8 cellular contexts compared by ENCODE assay signal in genomic region chr16:324451-325334, GRCh38. TPM values are rescaled to one million over a fixed set of nuclear protein-coding genes. Genes with fewer than 3 reads are reported as not detected.
DNase-seq lines count a peak whose midpoint lies in the region; ATAC-seq and TF ChIP-seq lines count a peak whose summit lies in the region.

No MANE protein-coding gene starts in this region.

- H2AFZ ChIP-seq in SK-N-SH (ENCODE audit: low read depth): no peak overlapping the region

- H3K9me2 ChIP-seq in SK-N-SH: no peaks in the 10 kb centered on the region

- no peak for TF ChIP-seq RAD21 in SK-N-SH (IDR thresholded peaks at IDR 0.05; ENCODE audit: low read length)

- H3K9me3 Mint-ChIP-seq in stimulated activated naive B cell treated with anti-CD40 and anti-IgM and Interleukin-4, amounts not matched to agents 10 μg/mL and 1 μg/mL and 100 μg/mL, for 72 hours: no peaks in the 10 kb centered on the region

- peak overlapping the region; percentile 93 for H3K27ac Mint-ChIP-seq in stimulated activated naive B cell treated with anti-CD40 and anti-IgM and Interleukin-4, amounts not matched to agents 10 μg/mL and 1 μg/mL and 100 μg/mL, for 72 hours

- intact Hi-C loops in heart right ventricle (cut with DNase I): no loop called here

- H3K9ac ChIP-seq in SK-N-SH: no peak overlapping the region

- no peak overlapping the region for H3K4me2 ChIP-seq in SK-N-SH

- peaks cover 79% of the 10 kb centered on the region for H3K79me2 ChIP-seq in SK-N-SH (ENCODE audit: insufficient read depth)

- ATAC-seq in heart right ventricle (peak in 7 of 8 donors; percentile 15 to 54 (median 42)), HG03342 (IDR thresholded peaks at IDR 0.05; ENCODE audit: unreplicated experiment) (no peak)
- peak; percentile 70 to 71 for ATAC-seq in stimulated activated naive B cell treated with anti-CD40 and anti-IgM and Interleukin-4, amounts not matched to agents 10 μg/mL and 1 μg/mL and 100 μg/mL, for 72 hours (replicated peaks)

- H3K4me3 Mint-ChIP-seq in stimulated activated naive B cell treated with anti-CD40 and anti-IgM and Interleukin-4, amounts not matched to agents 10 μg/mL and 1 μg/mL and 100 μg/mL, for 72 hours: peak overlapping the region; percentile 73 to 81

- DNase-seq in HEK293T (ENCODE audit: extremely low spot score) (peak; percentile 59), heart right ventricle (no peak), SK-N-SH (no peak), GOT3 (lab: John Stamatoyannopoulos, UW) (no peak), HPDE6-E6E7 (ENCODE audit: extremely low spot score) (no peak)
- peak; percentile 51 to 53 for DNase-seq in activated CD4-positive, alpha-beta T cell treated with anti-CD3 and anti-CD28 coated beads, Interleukin-2, amount 50 U/mL, for 48 hours
- peak; percentile 20 for DNase-seq in stimulated activated naive B cell treated with anti-CD40 and anti-IgM and Interleukin-4, amounts not matched to agents 10 μg/mL and 1 μg/mL and 100 μg/mL, for 72 hours

- peaks cover 0 to under 1% (median 0%) of the 10 kb centered on the region in 9 donors for H3K36me3 ChIP-seq in heart right ventricle
- no peaks in the 10 kb centered on the region for H3K36me3 ChIP-seq in SK-N-SH (replicated peaks in 1 of 2; ENCODE audit: control insufficient read depth in 1 of 2, insufficient read depth in 2 of 2, low read length in 1 of 2)

- peak overlapping the region in 7 of 10 donors; percentile 24 to 40 (median 27) for H3K4me3 ChIP-seq in heart right ventricle
- H3K4me3 ChIP-seq in SK-N-SH (ENCODE audit: low read depth in 2 of 2, low read length in 1 of 2): no peak overlapping the region

- CTCF ChIA-PET in HEK293T (lab: Yijun Ruan, JAX) (no interaction called here), SK-N-SH (lab: Yijun Ruan, JAX) (interaction anchor here (0.6 kb wide), 1 partner anchor 218 kb away, joined by 3 read pairs; no protein-coding TSS in a partner anchor)

- H3K27ac ChIP-seq in heart right ventricle (peak overlapping the region in 7 of 10 donors; percentile 5 to 74 (median 40)), SK-N-SH (ENCODE audit: low read depth in 2 of 2, low read length in 1 of 2) (no peak overlapping the region)

- no peak for TF ChIP-seq EP300 in SK-N-SH (IDR thresholded peaks at IDR 0.05; ENCODE audit: borderline replicate concordance in 1 of 2, low read depth in 1 of 2, low read length in 1 of 2)

- peaks cover 5% of the 10 kb centered on the region for H3F3A ChIP-seq in SK-N-SH (replicated peaks; ENCODE audit: insufficient read depth)

- peaks cover 4 to 16% of the 10 kb centered on the region in 2 donors for H3K36me3 Mint-ChIP-seq in stimulated activated naive B cell treated with anti-CD40 and anti-IgM and Interleukin-4, amounts not matched to agents 10 μg/mL and 1 μg/mL and 100 μg/mL, for 72 hours

- peaks cover 35 to 57% of the 10 kb centered on the region in 2 donors for H3K4me1 Mint-ChIP-seq in stimulated activated naive B cell treated with anti-CD40 and anti-IgM and Interleukin-4, amounts not matched to agents 10 μg/mL and 1 μg/mL and 100 μg/mL, for 72 hours

- H3K27me3 Mint-ChIP-seq in stimulated activated naive B cell treated with anti-CD40 and anti-IgM and Interleukin-4, amounts not matched to agents 10 μg/mL and 1 μg/mL and 100 μg/mL, for 72 hours: no peaks in the 10 kb centered on the region

- H3K27me3 ChIP-seq in heart right ventricle (no peaks in the 10 kb centered on the region), SK-N-SH (ENCODE audit: insufficient read depth) (no peaks in the 10 kb centered on the region)

- 61 to 66% methylated on average over 55 of the region's 55 CpGs for WGBS in heart right ventricle, 2 donors
- 92% methylated on average over 15 of the region's 55 CpGs for WGBS in SK-N-SH (ENCODE audit: low lambda C conversion rate)

- H4K20me1 ChIP-seq in SK-N-SH (ENCODE audit: insufficient read depth): peaks cover 85% of the 10 kb centered on the region

- H3K4me1 ChIP-seq in heart right ventricle: peaks cover 3 to 54% (median 38%) of the 10 kb centered on the region in 9 donors
- H3K4me1 ChIP-seq in SK-N-SH (ENCODE audit: control insufficient read depth in 1 of 2, insufficient read depth in 2 of 2, low read depth in 1 of 2, low read length in 1 of 2): peaks cover 5 to 16% of the 10 kb centered on the region in 2 experiments; a peak in 2 of 4 replicates

- no peak for TF ChIP-seq CTCF in heart right ventricle (IDR thresholded peaks at IDR 0.05)
- no peak for TF ChIP-seq CTCF in SK-N-SH (IDR thresholded peaks at IDR 0.05)

- H3K9me3 ChIP-seq in heart right ventricle (no peaks in the 10 kb centered on the region), SK-N-SH (no peaks in the 10 kb centered on the region)

- POLR2A ChIA-PET in HEK293T (lab: Yijun Ruan, JAX): no interaction called here
- POLR2A ChIA-PET in SK-N-SH (lab: Yijun Ruan, JAX): no interaction called here

TF ChIP-seq in HEK293T, 16 proteins besides CTCF, POLR2A, EP300 and RAD21:
- TF ChIP-seq, protein P1, sequence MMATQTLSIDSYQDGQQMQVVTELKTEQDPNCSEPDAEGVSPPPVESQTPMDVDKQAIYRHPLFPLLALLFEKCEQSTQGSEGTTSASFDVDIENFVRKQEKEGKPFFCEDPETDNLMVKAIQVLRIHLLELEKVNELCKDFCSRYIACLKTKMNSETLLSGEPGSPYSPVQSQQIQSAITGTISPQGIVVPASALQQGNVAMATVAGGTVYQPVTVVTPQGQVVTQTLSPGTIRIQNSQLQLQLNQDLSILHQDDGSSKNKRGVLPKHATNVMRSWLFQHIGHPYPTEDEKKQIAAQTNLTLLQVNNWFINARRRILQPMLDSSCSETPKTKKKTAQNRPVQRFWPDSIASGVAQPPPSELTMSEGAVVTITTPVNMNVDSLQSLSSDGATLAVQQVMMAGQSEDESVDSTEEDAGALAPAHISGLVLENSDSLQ (IDR thresholded peaks at IDR 0.05): peak; percentile 29; the same call in 1 of the 2 replicates
- TF ChIP-seq CTBP1 (IDR thresholded peaks at IDR 0.05; ENCODE audit: borderline replicate concordance) (peak; percentile 7; the same call in 1 of the 2 replicates), FOXM1 (IDR thresholded peaks at IDR 0.05; ENCODE audit: borderline replicate concordance) (no peak), SP1 (IDR thresholded peaks at IDR 0.05) (no peak), ZNF384 (IDR thresholded peaks at IDR 0.05) (no peak), L3MBTL2 (conservative IDR thresholded peaks at IDR 0.05) (0 out of 2 replicates have a peak, but pooled peaks have one; percentile 4), FOXK2 (IDR thresholded peaks at IDR 0.05) (no peak), FOXA1 (IDR thresholded peaks at IDR 0.05) (no peak)
TF ChIP-seq in HEK293T: peak in this region for 3.

TF ChIP-seq in SK-N-SH, 30 proteins besides CTCF, POLR2A, EP300 and RAD21:
- no peak for TF ChIP-seq EZH2phosphoT487 (IDR thresholded peaks at IDR 0.05; ENCODE audit: borderline replicate concordance, low read depth)

RNA-seq across cellular contexts. Expression of gene AXIN1, which starts 27.8 kb away (rescaled TPM):
- 10 to 100 TPM in 4 of 10 donors, 1 to 10 TPM in 6; 7.7 to 16.1 (median 9.2) TPM for total RNA-seq in heart right ventricle
- polyA plus RNA-seq in heart right ventricle: 10 to 100 TPM in 1 of 2 donors, 1 to 10 TPM in 1; 9.4 to 14.9 TPM
- polyA plus RNA-seq in SK-N-SH (2012; rRNA removed): 12.5 and 19.9 TPM in 2 replicates
- polyA plus RNA-seq in SK-N-SH (2012; cell fraction: cytosol; rRNA removed): 14.9 and 21.4 TPM in 2 replicates
- 26.8 and 32.0 TPM in 2 replicates for polyA plus RNA-seq in SK-N-SH (2012; cell fraction: nucleus; rRNA removed)

RNA-seq across cellular contexts. Expression of gene PDIA2, which starts 41.7 kb away (rescaled TPM):
- total RNA-seq in heart right ventricle: 10 to 100 TPM in 1 of 10 donors, 1 to 10 TPM in 8, under 1 TPM in 1; 0.55 to 14.0 (median 3.2) TPM
- 1 to 10 TPM in 1 of 2 donors, under 1 TPM in 1; 0.32 to 2.6 TPM for polyA plus RNA-seq in heart right ventricle
- polyA plus RNA-seq in SK-N-SH (2012; rRNA removed): 1.7 and 2.5 TPM in 2 replicates
- polyA plus RNA-seq in SK-N-SH (2012; cell fraction: cytosol; rRNA removed): 0.21 and 0.24 TPM in 2 replicates
- polyA plus RNA-seq in SK-N-SH (2012; cell fraction: nucleus; rRNA removed): 18.8 and 22.7 TPM in 2 replicates

RNA-seq across cellular contexts. Expression of gene ARHGDIG, which starts 44.3 kb away (rescaled TPM):
- 10 to 100 TPM in 4 of 10 donors, 1 to 10 TPM in 6; 4.8 to 16.9 (median 9.1) TPM for total RNA-seq in heart right ventricle
- polyA plus RNA-seq in heart right ventricle (10 to 100 TPM in 1 of 2 donors, under 1 TPM in 1; 0.17 to 10.7 TPM), SK-N-SH (2012; rRNA removed) (4.8 and 4.9 TPM in 2 replicates)
- polyA plus RNA-seq in SK-N-SH (2012; cell fraction: cytosol; rRNA removed): 1.7 and 3.3 TPM in 2 replicates
- 14.9 and 18.9 TPM in 2 replicates for polyA plus RNA-seq in SK-N-SH (2012; cell fraction: nucleus; rRNA removed)

RNA-seq across cellular contexts. Expression of gene MRPL28, which starts 45.6 kb away (rescaled TPM):
- 10 to 100 TPM; 64.9 to 78.6 (median 74.6) TPM for total RNA-seq in heart right ventricle
- polyA plus RNA-seq in heart right ventricle (100 to 1,000 TPM; 134 to 169 TPM), SK-N-SH (2012; rRNA removed) (266 and 320 TPM in 2 replicates)
- polyA plus RNA-seq in SK-N-SH (2012; cell fraction: cytosol; rRNA removed): 181 and 235 TPM in 2 replicates
- 203 and 269 TPM in 2 replicates for polyA plus RNA-seq in SK-N-SH (2012; cell fraction: nucleus; rRNA removed)

RNA-seq across cellular contexts. Expression of gene RGS11, which starts 48.9 kb away (rescaled TPM):
- total RNA-seq in heart right ventricle: 10 to 100 TPM in 6 of 10 donors, 1 to 10 TPM in 4; 7.5 to 18.2 (median 12.5) TPM
- polyA plus RNA-seq in heart right ventricle: 10 to 100 TPM in 1 of 2 donors, 1 to 10 TPM in 1; 1.9 to 36.4 TPM
- polyA plus RNA-seq in SK-N-SH (2012; rRNA removed): 9.8 and 10.0 TPM in 2 replicates
- 0.93 and 1.8 TPM in 2 replicates for polyA plus RNA-seq in SK-N-SH (2012; cell fraction: cytosol; rRNA removed)
- polyA plus RNA-seq in SK-N-SH (2012; cell fraction: nucleus; rRNA removed): 105 and 118 TPM in 2 replicates

Comparison
In these comparisons a context has a peak if more than half of its experiments do, and no peak if none do; other contexts are left out.
1. DNase-seq: peak in HEK293T (single experiment), activated CD4-positive, alpha-beta T cell treated with anti-CD3 and anti-CD28 coated beads, Interleukin-2, amount 50 U/mL, for 48 hours (2 of 2) and stimulated activated naive B cell treated with anti-CD40 and anti-IgM and Interleukin-4, amounts not matched to agents 10 μg/mL and 1 μg/mL and 100 μg/mL, for 72 hours (single experiment); none in heart right ventricle (0 of 2), SK-N-SH (single experiment), GOT3 (single experiment) and HPDE6-E6E7 (single experiment).
2. H3K27ac ChIP-seq: peak in heart right ventricle (7 of 10); none in SK-N-SH (0 of 2).
3. H3K4me3 ChIP-seq: peak in heart right ventricle (7 of 10); none in SK-N-SH (0 of 2).